In genomic region chr12:9590441-9590840, GRCh38 we compare ENCODE assay signal across 37 cellular contexts. TPM values are rescaled to one million over a fixed set of nuclear protein-coding genes. Genes with fewer than 3 reads are reported as not detected.
"Had no signal": no experiment of that assay in that cellular context is flagged by ENCODE, and none has a peak within 500 bp of the region (broad histone marks: within the 10 kb centered on the region; RNA-seq: fewer than 3 reads in every experiment).

No MANE protein-coding gene starts in this region.

- H3K9ac ChIP-seq: KMS-11 had no signal

- H3K36me3 ChIP-seq: MG63 had no signal

- H3K4me2 ChIP-seq: KMS-11 had no signal

- H3K9me3 ChIP-seq: MG63 had no signal

- H3K27ac ChIP-seq: KMS-11 had no signal

- H3K4me3 ChIP-seq: MG63 had no signal

- DNase-seq: Karpas-422, Kasumi-1, MG63, MM.1S, MV-4-11, NCI-H1048, NCI-H1092, NCI-H1092 treated with DMSO at 0.1 percent for 48 hours, NCI-H1105, NCI-H1417, NCI-H1417 treated with DMSO at 0.1 percent for 48 hours, NCI-H1436, NCI-H1436 treated with DMSO at 0.1 percent for 48 hours, NCI-H146, NCI-H1694, NCI-H1694 treated with DMSO at 0.1 percent for 48 hours, NCI-H187, NCI-H187 treated with DMSO at 0.1 percent for 48 hours, NCI-H1930, NCI-H2029, NCI-H2029 treated with DMSO at 0.1 percent for 48 hours, NCI-H2081, NCI-H2081 treated with DMSO at 0.1 percent for 48 hours, NCI-H2107, NCI-H2171, NCI-H2171 treated with DMSO at 0.1 percent for 48 hours, NCI-H2227 treated with DMSO at 0.1 percent for 48 hours, NCI-H226, NCI-H345, NCI-H446, NCI-H446 treated with DMSO at 0.1 percent for 48 hours, NCI-H510A had no signal

RNA-seq across cellular contexts. Expression of gene KLRB1, which starts 17.3 kb away (rescaled TPM):
- total RNA-seq: LHCN-M2, M059J, MCF 10A, NCI-H460 had no signal
